11 cellular contexts compared by ENCODE assay signal in the genomic region with DNA sequence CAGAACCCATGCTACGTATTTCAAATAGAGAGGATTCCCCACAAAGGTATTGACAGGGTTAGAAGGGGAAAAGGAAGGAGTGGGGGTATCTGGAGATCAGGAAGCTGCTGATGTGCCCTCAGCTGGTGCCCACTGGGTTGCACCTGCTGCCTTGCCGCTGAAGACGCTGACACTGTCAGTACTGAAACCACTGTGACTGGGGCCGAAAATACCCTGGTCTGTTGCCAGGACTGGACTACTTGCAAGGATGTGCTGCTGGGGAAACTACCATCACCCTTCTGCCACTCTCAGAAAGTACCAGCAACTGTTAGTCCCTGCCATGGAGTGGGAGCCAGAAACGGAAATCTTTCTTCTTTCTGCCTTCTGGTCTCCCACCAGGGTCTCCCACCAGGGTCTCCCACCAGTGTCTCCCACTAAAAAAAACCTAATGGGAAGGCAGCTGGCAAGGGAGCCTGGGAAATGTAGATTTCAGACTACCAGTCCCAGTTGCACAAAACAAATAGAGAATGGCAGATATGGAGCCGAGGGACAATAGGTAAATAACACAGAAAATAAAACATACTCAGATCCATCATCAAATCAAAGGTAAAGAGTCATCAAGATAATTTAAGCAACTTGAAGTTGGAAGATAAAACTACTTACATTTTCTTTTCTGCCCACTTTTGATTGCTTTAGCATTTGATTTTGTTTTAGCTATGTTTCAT.
A peak's percentile ranks its signal among the peaks of the same experiment; 100 is the strongest.
DNase-seq lines count a peak whose midpoint lies in the region; ATAC-seq and TF ChIP-seq lines count a peak whose summit lies in the region.
"Had no signal": no experiment of that assay in that cellular context is flagged by ENCODE, and none has a peak within 500 bp of the region (broad histone marks: within the 10 kb centered on the region; RNA-seq: fewer than 3 reads in every experiment).

No MANE protein-coding gene starts in this region.

- CTCF ChIA-PET in activated CD8-positive, alpha-beta T cell treated with anti-CD3 and anti-CD28 coated beads for 36 hours (lab: Charles Lee), result no interaction called here

- intact Hi-C loops in activated CD8-positive, alpha-beta T cell treated with anti-CD3 and anti-CD28 coated beads for 36 hours (cut with micrococcal nuclease), result no loop called here

- H3K9me3 Mint-ChIP-seq in activated CD8-positive, alpha-beta T cell treated with anti-CD3 and anti-CD28 coated beads for 36 hours, result no peaks in the 10 kb centered on the region
- H3K9me3 Mint-ChIP-seq: endodermal cell, nephron progenitor cell had no signal

- no peaks in the 10 kb centered on the region for H3K36me3 Mint-ChIP-seq in activated CD8-positive, alpha-beta T cell treated with anti-CD3 and anti-CD28 coated beads for 36 hours (ENCODE audit: low read depth)

- H3K4me1 Mint-ChIP-seq in activated CD8-positive, alpha-beta T cell treated with anti-CD3 and anti-CD28 coated beads for 36 hours (ENCODE audit: low read depth), result no peaks in the 10 kb centered on the region

- DNase-seq in NCI-H774 (lab: John Stamatoyannopoulos, UW), result peak; percentile 55
- no peak for DNase-seq in NCI-H2227 (lab: John Stamatoyannopoulos, UW; ENCODE audit: unreplicated experiment)
- no peak for DNase-seq in NCI-H526 treated with DMSO at 0.1 percent for 48 hours (lab: John Stamatoyannopoulos, UW)
- no peak for DNase-seq in activated CD8-positive, alpha-beta T cell treated with anti-CD3 and anti-CD28 coated beads for 36 hours
- DNase-seq in NCI-H2227 treated with DMSO at 0.1 percent for 48 hours (lab: John Stamatoyannopoulos, UW), result no peak
- DNase-seq: activated CD4-positive, alpha-beta T cell treated with anti-CD3 and anti-CD28 coated beads for 48 hours; endodermal cell; nephron progenitor cell had no signal

- no peaks in the 10 kb centered on the region for H3K27me3 Mint-ChIP-seq in activated CD8-positive, alpha-beta T cell treated with anti-CD3 and anti-CD28 coated beads for 36 hours

- H3K4me3 Mint-ChIP-seq in activated CD8-positive, alpha-beta T cell treated with anti-CD3 and anti-CD28 coated beads for 36 hours, result no peak overlapping the region
- H3K4me3 Mint-ChIP-seq: endodermal cell, nephron progenitor cell had no signal

- no peak overlapping the region for H3K27ac Mint-ChIP-seq in activated CD8-positive, alpha-beta T cell treated with anti-CD3 and anti-CD28 coated beads for 36 hours
- H3K27ac Mint-ChIP-seq: endodermal cell, nephron progenitor cell had no signal

- POLR2A ChIA-PET in activated CD8-positive, alpha-beta T cell treated with anti-CD3 and anti-CD28 coated beads for 36 hours (lab: Charles Lee), result interaction anchor here (0.6 kb wide), 1 partner anchor 313 kb away, joined by 3 read pairs; no protein-coding TSS in a partner anchor

- no peak for TF ChIP-seq CTCF in activated CD8-positive, alpha-beta T cell treated with anti-CD3 and anti-CD28 coated beads for 36 hours (IDR thresholded peaks at IDR 0.05)

- ATAC-seq in GM18502 (IDR thresholded peaks at IDR 0.05; ENCODE audit: poor library complexity, unreplicated experiment), result peak; percentile 98
- ATAC-seq in GM21381 (IDR thresholded peaks at IDR 0.05; ENCODE audit: unreplicated experiment), result peak; percentile 95
- peak; percentile 98 for ATAC-seq in HG03097 (IDR thresholded peaks at IDR 0.05; ENCODE audit: low FRiP score, unreplicated experiment)
- no peak for ATAC-seq in activated CD8-positive, alpha-beta T cell treated with anti-CD3 and anti-CD28 coated beads for 36 hours
